ENCODE assay signal across 16 cellular contexts in genomic region chr12:68534108-68534507, GRCh38.
DNase-seq lines count a peak whose midpoint lies in the region; ATAC-seq and TF ChIP-seq lines count a peak whose summit lies in the region.
"Had no signal": no experiment of that assay in that cellular context is flagged by ENCODE, and none has a peak within 500 bp of the region (broad histone marks: within the 10 kb centered on the region; RNA-seq: fewer than 3 reads in every experiment).

No MANE protein-coding gene starts in this region.

- H3K36me3 ChIP-seq in esophagus muscularis mucosa (no peaks in the 10 kb centered on the region), neutrophil (no peaks in the 10 kb centered on the region)
- H3K36me3 ChIP-seq: BE2C, BLaER1 had no signal

- TF ChIP-seq CTCF in esophagus muscularis mucosa (IDR thresholded peaks at IDR 0.05) = no peak
- no peak for TF ChIP-seq CTCF in neutrophil (IDR thresholded peaks at IDR 0.05)
- no peak for TF ChIP-seq CTCF in GM13977 (IDR thresholded peaks at IDR 0.05; ENCODE audit: extremely low read depth, insufficient read depth, missing control alignments)

- H3K27ac ChIP-seq in esophagus muscularis mucosa (replicated peaks in 1 of 4) (no peak overlapping the region), neutrophil (peak overlapping the region; percentile 77)
- H3K27ac ChIP-seq: BLaER1, C4-2B had no signal

- TF ChIP-seq EP300 in esophagus muscularis mucosa (IDR thresholded peaks at IDR 0.05) = no peak

- no peaks in the 10 kb centered on the region for H3K27me3 ChIP-seq in esophagus muscularis mucosa
- H3K27me3 ChIP-seq in neutrophil = no peaks in the 10 kb centered on the region
- H3K27me3 ChIP-seq: BLaER1 had no signal

- WGBS in esophagus muscularis mucosa = 94% methylated on average over 5 of the region's 5 CpGs

- in situ Hi-C loops in GM13977 (cut with MboI; ENCODE audit: low pct_unique_long_range_greater_than_20kb, low sequenced_read_pairs, unreplicated experiment) = no loop called here

- TF ChIP-seq POLR2A in esophagus muscularis mucosa (IDR thresholded peaks at IDR 0.05; ENCODE audit: low read depth) = no peak

- peak; percentile 47 for DNase-seq in esophagus muscularis mucosa (ENCODE audit: extremely low spot score)
- DNase-seq in left lobe of liver (ENCODE audit: low spot score) = peak; percentile 55
- DNase-seq in HT-29 (ENCODE audit: low spot score) = no peak
- DNase-seq in GM13977 (ENCODE audit: low spot score) = no peak
- DNase-seq: 8988T; ACHN; BE2C; Caco-2; Calu3; CD4-positive, alpha-beta T cell; CD8-positive, alpha-beta T cell; DMS79 treated with DMSO at 0.1 percent for 48 hours had no signal

- no peaks in the 10 kb centered on the region for H3K9me3 ChIP-seq in esophagus muscularis mucosa
- H3K9me3 ChIP-seq in neutrophil = no peaks in the 10 kb centered on the region
- H3K9me3 ChIP-seq: BE2C, Caco-2 had no signal

- intact Hi-C loops in esophagus muscularis mucosa (cut with DNase I) = no loop called here

- ATAC-seq in left lobe of liver (peak; percentile 17), GM21723 (IDR thresholded peaks at IDR 0.05; ENCODE audit: unreplicated experiment) (no peak)
- ATAC-seq: CD8-positive, alpha-beta T cell had no signal

- H3K4me3 ChIP-seq in esophagus muscularis mucosa (no peak overlapping the region), neutrophil (ENCODE audit: low read depth in 1 of 2, low read length in 1 of 2) (no peak overlapping the region)
- H3K4me3 ChIP-seq: BLaER1 had no signal

- H3K4me1 ChIP-seq in esophagus muscularis mucosa (peaks cover 7 to 28% (median 21%) of the 10 kb centered on the region in 4 donors), neutrophil (ENCODE audit: control insufficient read depth in 1 of 2, insufficient read depth in 1 of 2, low read depth in 1 of 2, low read length in 1 of 2) (peaks cover 22 to 24% of the 10 kb centered on the region in 2 experiments)
- H3K4me1 ChIP-seq: BE2C, Caco-2 had no signal

Comparison
In these comparisons a context has a peak if more than half of its experiments do, and no peak if none do; other contexts are left out.
1. DNase-seq: peak in esophagus muscularis mucosa (single experiment) and left lobe of liver (single experiment); none in HT-29 (single experiment) and GM13977 (single experiment).